ENCODE assay signal across 35 cellular contexts in genomic region chr5:155629597-155629996, GRCh38.
"Had no signal": no experiment of that assay in that cellular context is flagged by ENCODE, and none has a peak within 500 bp of the region (broad histone marks: within the 10 kb centered on the region; RNA-seq: fewer than 3 reads in every experiment).

No MANE protein-coding gene starts in this region.

- DNase-seq: activated effector memory CD4-positive, alpha-beta T cell treated with anti-CD3 and anti-CD28 coated beads, Interleukin-2, amount 50 U/mL, for 16 hours; activated effector memory CD4-positive, alpha-beta T cell treated with Interleukin-2 at 50 U/mL for 16 hours; activated gamma-delta T cell; activated gamma-delta T cell treated with Interleukin-2 at 50 U/mL for 16 hours; activated naive CD4-positive, alpha-beta T cell; activated naive CD4-positive, alpha-beta T cell treated with anti-CD3 and anti-CD28 coated beads for 36 hours; activated naive CD4-positive, alpha-beta T cell treated with anti-CD3 and anti-CD28 coated beads, Interleukin-2, amount 10 ng/mL, durations not matched to agents 7 days and 5 days; activated naive CD4-positive, alpha-beta T cell treated with anti-CD3 and anti-CD28 coated beads, Interleukin-2, amount 50 U/mL, for 16 hours; activated naive CD4-positive, alpha-beta T cell treated with Interleukin-2 at 50 U/mL for 16 hours; activated naive CD8-positive, alpha-beta T cell treated with anti-CD3 and anti-CD28 coated beads for 36 hours; activated naive CD8-positive, alpha-beta T cell treated with anti-CD3 and anti-CD28 coated beads, Interleukin-2, amount 10 ng/mL, durations not matched to agents 7 days and 5 days; activated naive CD8-positive, alpha-beta T cell treated with anti-CD3 and anti-CD28 coated beads, Interleukin-2, amount 50 U/mL, for 24 hours; activated T-cell treated with anti-CD3 and anti-CD28 coated beads, Interleukin-2, amount 50 U/mL, for 1 hour; activated T-cell treated with anti-CD3 and anti-CD28 coated beads, Interleukin-2, amount 50 U/mL, for 24 hours; activated T-cell treated with anti-CD3 and anti-CD28 coated beads, Interleukin-2, amount 50 U/mL, for 4 hours; activated T-cell treated with anti-CD3 and anti-CD28 coated beads, Interleukin-2, amount 50 U/mL, for 48 hours; activated T-cell treated with anti-CD3 and anti-CD28 coated beads, Interleukin-2, amount 50 U/mL, for 72 hours; adrenal gland; amniotic stem cell; amygdala; anterior cingulate cortex; aorta; body of pancreas; brain microvascular endothelial cell; caudate nucleus; central memory CD4-positive, alpha-beta T cell; cerebellar nuclear complex had no signal

- H3K27ac Mint-ChIP-seq: activated naive CD4-positive, alpha-beta T cell treated with anti-CD3 and anti-CD28 coated beads for 36 hours; activated naive CD4-positive, alpha-beta T cell treated with anti-CD3 and anti-CD28 coated beads, Interleukin-2, amount 10 ng/mL, durations not matched to agents 7 days and 5 days; activated naive CD4-positive, alpha-beta T cell treated with anti-CD3 and anti-CD28 coated beads, Interleukin-2, amount 50 U/mL, for 24 hours; activated naive CD4-positive, alpha-beta T cell treated with anti-CD3 and anti-CD28 coated beads, Interleukin-2, amount 50 U/mL, for 72 hours; activated naive CD8-positive, alpha-beta T cell; activated naive CD8-positive, alpha-beta T cell treated with anti-CD3 and anti-CD28 coated beads for 36 hours; activated naive CD8-positive, alpha-beta T cell treated with anti-CD3 and anti-CD28 coated beads, Interleukin-2, amount 10 ng/mL, durations not matched to agents 7 days and 5 days; activated naive CD8-positive, alpha-beta T cell treated with anti-CD3 and anti-CD28 coated beads, Interleukin-2, amount 50 U/mL, for 24 hours; activated T-cell treated with anti-CD3 and anti-CD28 coated beads, Interleukin-2, amount 50 U/mL, for 24 hours; activated T-cell treated with anti-CD3 and anti-CD28 coated beads, Interleukin-2, amount 50 U/mL, for 72 hours; activated T-helper 1 cell treated with anti-CD3 and anti-CD28 coated beads, Interleukin-12 subunit alpha, Interleukin-12 subunit beta, Interleukin-2, Interleukin-4 antibody, amounts not matched to agents 30 ng/mL and 10 ng/mL and 1 ng/mL, durations not matched to agents 14 hours and 24 hours and 36 hours; activated T-helper 17 cell treated with anti-CD3 and anti-CD28 coated beads, Interleukin-2, amount 50 U/mL, for 72 hours; activated T-helper 2 cell treated with anti-CD3 and anti-CD28 coated beads, Interferon-gamma antibody, Interleukin-2, Interleukin-4, amounts not matched to agents 10 μg/mL and 5 μg/mL and 100 μg/mL, durations not matched to agents 14 hours and 24 hours and 36 hours; brain had no signal

- ATAC-seq: activated naive CD4-positive, alpha-beta T cell treated with anti-CD3 and anti-CD28 coated beads, Interleukin-2, amount 50 U/mL, for 72 hours; activated naive CD8-positive, alpha-beta T cell treated with anti-CD3 and anti-CD28 coated beads, Interleukin-2, amount 50 U/mL, for 24 hours; activated T-cell treated with anti-CD3 and anti-CD28 coated beads, Interleukin-2, amount 50 U/mL, for 4 hours; activated T-cell treated with anti-CD3 and anti-CD28 coated beads, Interleukin-2, amount 50 U/mL, for 72 hours; activated T-helper 17 cell treated with anti-CD3 and anti-CD28 coated beads, Interleukin-2, amount 50 U/mL, for 72 hours; body of pancreas had no signal

- H3K4me1 Mint-ChIP-seq: activated naive CD4-positive, alpha-beta T cell treated with anti-CD3 and anti-CD28 coated beads, Interleukin-2, amount 10 ng/mL, durations not matched to agents 7 days and 5 days; activated naive CD4-positive, alpha-beta T cell treated with anti-CD3 and anti-CD28 coated beads, Interleukin-2, amount 50 U/mL, for 24 hours; activated naive CD8-positive, alpha-beta T cell treated with anti-CD3 and anti-CD28 coated beads for 36 hours; activated naive CD8-positive, alpha-beta T cell treated with anti-CD3 and anti-CD28 coated beads, Interleukin-2, amount 10 ng/mL, durations not matched to agents 7 days and 5 days; activated naive CD8-positive, alpha-beta T cell treated with anti-CD3 and anti-CD28 coated beads, Interleukin-2, amount 50 U/mL, for 24 hours; activated T-helper 17 cell treated with anti-CD3 and anti-CD28 coated beads, Interleukin-2, amount 50 U/mL, for 72 hours; brain; central memory CD8-positive, alpha-beta T cell had no signal

- H3K9me3 Mint-ChIP-seq: activated naive CD4-positive, alpha-beta T cell treated with anti-CD3 and anti-CD28 coated beads, Interleukin-2, amount 10 ng/mL, durations not matched to agents 7 days and 5 days; activated naive CD4-positive, alpha-beta T cell treated with anti-CD3 and anti-CD28 coated beads, Interleukin-2, amount 50 U/mL, for 72 hours; activated naive CD8-positive, alpha-beta T cell treated with anti-CD3 and anti-CD28 coated beads for 36 hours; activated naive CD8-positive, alpha-beta T cell treated with anti-CD3 and anti-CD28 coated beads, Interleukin-2, amount 10 ng/mL, durations not matched to agents 7 days and 5 days; activated naive CD8-positive, alpha-beta T cell treated with anti-CD3 and anti-CD28 coated beads, Interleukin-2, amount 50 U/mL, for 24 hours; activated T-cell treated with anti-CD3 and anti-CD28 coated beads, Interleukin-2, amount 50 U/mL, for 24 hours; activated T-cell treated with anti-CD3 and anti-CD28 coated beads, Interleukin-2, amount 50 U/mL, for 4 hours; activated T-cell treated with anti-CD3 and anti-CD28 coated beads, Interleukin-2, amount 50 U/mL, for 72 hours; activated T-helper 1 cell treated with anti-CD3 and anti-CD28 coated beads, Interleukin-12 subunit alpha, Interleukin-12 subunit beta, Interleukin-2, Interleukin-4 antibody, amounts not matched to agents 30 ng/mL and 10 ng/mL and 1 ng/mL, durations not matched to agents 14 hours and 24 hours and 36 hours; activated T-helper 2 cell treated with anti-CD3 and anti-CD28 coated beads, Interferon-gamma antibody, Interleukin-2, Interleukin-4, amounts not matched to agents 10 μg/mL and 5 μg/mL and 100 μg/mL, durations not matched to agents 14 hours and 24 hours and 36 hours; central memory CD8-positive, alpha-beta T cell had no signal

- H3K4me3 Mint-ChIP-seq: activated naive CD4-positive, alpha-beta T cell treated with anti-CD3 and anti-CD28 coated beads for 36 hours; activated naive CD4-positive, alpha-beta T cell treated with anti-CD3 and anti-CD28 coated beads, Interleukin-2, amount 10 ng/mL, durations not matched to agents 7 days and 5 days; activated naive CD4-positive, alpha-beta T cell treated with anti-CD3 and anti-CD28 coated beads, Interleukin-2, amount 50 U/mL, for 24 hours; activated naive CD8-positive, alpha-beta T cell; activated naive CD8-positive, alpha-beta T cell treated with anti-CD3 and anti-CD28 coated beads for 36 hours; activated naive CD8-positive, alpha-beta T cell treated with anti-CD3 and anti-CD28 coated beads, Interleukin-2, amount 10 ng/mL, durations not matched to agents 7 days and 5 days; activated naive CD8-positive, alpha-beta T cell treated with anti-CD3 and anti-CD28 coated beads, Interleukin-2, amount 50 U/mL, for 24 hours; activated T-cell treated with anti-CD3 and anti-CD28 coated beads, Interleukin-2, amount 50 U/mL, for 24 hours; activated T-cell treated with anti-CD3 and anti-CD28 coated beads, Interleukin-2, amount 50 U/mL, for 4 hours; activated T-cell treated with anti-CD3 and anti-CD28 coated beads, Interleukin-2, amount 50 U/mL, for 72 hours; activated T-helper 1 cell treated with anti-CD3 and anti-CD28 coated beads, Interleukin-12 subunit alpha, Interleukin-12 subunit beta, Interleukin-2, Interleukin-4 antibody, amounts not matched to agents 30 ng/mL and 10 ng/mL and 1 ng/mL, durations not matched to agents 14 hours and 24 hours and 36 hours; activated T-helper 17 cell treated with anti-CD3 and anti-CD28 coated beads, Interleukin-2, amount 50 U/mL, for 72 hours; brain; central memory CD8-positive, alpha-beta T cell had no signal

- H3K36me3 Mint-ChIP-seq: activated naive CD4-positive, alpha-beta T cell treated with anti-CD3 and anti-CD28 coated beads, Interleukin-2, amount 10 ng/mL, durations not matched to agents 7 days and 5 days; activated naive CD4-positive, alpha-beta T cell treated with anti-CD3 and anti-CD28 coated beads, Interleukin-2, amount 50 U/mL, for 24 hours; activated naive CD4-positive, alpha-beta T cell treated with anti-CD3 and anti-CD28 coated beads, Interleukin-2, amount 50 U/mL, for 72 hours; activated naive CD8-positive, alpha-beta T cell; activated naive CD8-positive, alpha-beta T cell treated with anti-CD3 and anti-CD28 coated beads for 36 hours; activated naive CD8-positive, alpha-beta T cell treated with anti-CD3 and anti-CD28 coated beads, Interleukin-2, amount 10 ng/mL, durations not matched to agents 7 days and 5 days; brain had no signal
